Comparison of ENCODE assay signal across 12 cellular contexts in genomic region chr5:157449011-157449723, GRCh38. TPM values are rescaled to one million over a fixed set of nuclear protein-coding genes. Genes with fewer than 3 reads are reported as not detected.
DNase-seq lines count a peak whose midpoint lies in the region; ATAC-seq and TF ChIP-seq lines count a peak whose summit lies in the region.
"Had no signal": no experiment of that assay in that cellular context is flagged by ENCODE, and none has a peak within 500 bp of the region (broad histone marks: within the 10 kb centered on the region; RNA-seq: fewer than 3 reads in every experiment).

No MANE protein-coding gene starts in this region.

- H3K9me3 ChIP-seq in tibial artery, result no peaks in the 10 kb centered on the region
- H3K9me3 ChIP-seq in CD4-positive, alpha-beta T cell (ENCODE audit: control insufficient read depth, low read length), result no peaks in the 10 kb centered on the region
- H3K9me3 ChIP-seq: lower lobe of right lung had no signal

- in situ Hi-C loops in KBM-7 (cut with MboI; ENCODE audit: low pct_unique_long_range_greater_than_20kb, low sequenced_read_pairs), result no loop called here

- peak; percentile 56 for ATAC-seq in left lobe of liver
- no peak for ATAC-seq in CD4-positive, alpha-beta T cell (ENCODE audit: poor library complexity)
- ATAC-seq: activated T-cell treated with anti-CD3 and anti-CD28 coated beads, Interleukin-2, amount 50 U/mL, for 72 hours had no signal

- H3K27me3 ChIP-seq in tibial artery, result no peaks in the 10 kb centered on the region
- H3K27me3 ChIP-seq in CD4-positive, alpha-beta T cell (ENCODE audit: control insufficient read depth, insufficient read depth, low read length), result no peaks in the 10 kb centered on the region

- POLR2A ChIA-PET in CD4-positive, alpha-beta T cell (lab: Charles Lee), result no interaction called here

- no peaks in the 10 kb centered on the region for H3K9me3 Mint-ChIP-seq in CD4-positive, alpha-beta T cell
- H3K9me3 Mint-ChIP-seq: activated T-cell treated with anti-CD3 and anti-CD28 coated beads, Interleukin-2, amount 50 U/mL, for 72 hours; central memory CD8-positive, alpha-beta T cell had no signal

- no peaks in the 10 kb centered on the region for H3K36me3 ChIP-seq in tibial artery
- H3K36me3 ChIP-seq: lower lobe of right lung had no signal

- peak overlapping the region; percentile 25 to 38 for H3K27ac ChIP-seq in tibial artery
- H3K27ac ChIP-seq in CD4-positive, alpha-beta T cell (ENCODE audit: low read depth, low read length), result no peak overlapping the region
- H3K27ac ChIP-seq: lower lobe of right lung had no signal

- H3K27ac Mint-ChIP-seq in CD4-positive, alpha-beta T cell, result no peak overlapping the region
- H3K27ac Mint-ChIP-seq: activated T-cell treated with anti-CD3 and anti-CD28 coated beads, Interleukin-2, amount 50 U/mL, for 72 hours had no signal

- H3K4me1 Mint-ChIP-seq in CD4-positive, alpha-beta T cell (ENCODE audit: low read depth), result no peaks in the 10 kb centered on the region
- H3K4me1 Mint-ChIP-seq: central memory CD8-positive, alpha-beta T cell had no signal

- no peak for TF ChIP-seq CTCF in tibial artery (IDR thresholded peaks at IDR 0.05)
- TF ChIP-seq CTCF in CD4-positive, alpha-beta T cell (IDR thresholded peaks at IDR 0.05), result no peak

- no peaks in the 10 kb centered on the region for H3K36me3 Mint-ChIP-seq in CD4-positive, alpha-beta T cell (ENCODE audit: low read depth)

- H3K4me1 ChIP-seq in tibial artery, result peaks cover 0 to 15% (median 5%) of the 10 kb centered on the region in 4 donors

- DNase-seq in NCI-H1694 (lab: John Stamatoyannopoulos, UW), result peak; percentile 32
- DNase-seq in cerebellar nuclear complex (lab: John Stamatoyannopoulos, UW), result peak; percentile 33 to 57
- no peak for DNase-seq in left lobe of liver (ENCODE audit: low spot score)
- DNase-seq in tibial artery, result peak; percentile 59 to 81
- DNase-seq in CD4-positive, alpha-beta T cell, result no peak
- no peak for DNase-seq in KBM-7
- no peak for DNase-seq in RPMI8226
- DNase-seq in stimulated activated CD4-positive, alpha-beta T cell treated with anti-CD3 and anti-CD28 coated beads, Interleukin-1b, Interleukin-23, amount 100 ng/mL, for 48 hours, result no peak
- DNase-seq: activated T-cell treated with anti-CD3 and anti-CD28 coated beads, Interleukin-2, amount 50 U/mL, for 72 hours; foreskin melanocyte; lower lobe of right lung had no signal

- H3K4me3 Mint-ChIP-seq in CD4-positive, alpha-beta T cell, result no peak overlapping the region
- H3K4me3 Mint-ChIP-seq: activated T-cell treated with anti-CD3 and anti-CD28 coated beads, Interleukin-2, amount 50 U/mL, for 72 hours; central memory CD8-positive, alpha-beta T cell had no signal

- H3K4me3 ChIP-seq in tibial artery, result no peak overlapping the region
- H3K4me3 ChIP-seq: lower lobe of right lung had no signal

- no peaks in the 10 kb centered on the region for H3K27me3 Mint-ChIP-seq in CD4-positive, alpha-beta T cell
- H3K27me3 Mint-ChIP-seq: central memory CD8-positive, alpha-beta T cell had no signal

- intact Hi-C loops in tibial artery (cut with DNase I; ENCODE audit: low total_unique reads), result no loop called here
- intact Hi-C loops in CD4-positive, alpha-beta T cell (cut with DNase I, micrococcal nuclease), result no loop called here

- CTCF ChIA-PET in CD4-positive, alpha-beta T cell (lab: Charles Lee), result interaction anchor here (0.9 to 1.0 kb wide), 2 partner anchors 9 to 25 kb away, joined by 3 read pairs; no protein-coding TSS in a partner anchor

RNA-seq across cellular contexts. Expression of gene NIPAL4, which starts 10.8 kb away (rescaled TPM):
- total RNA-seq in left lobe of liver, result not detected
- under 1 TPM; 0.16 to 0.45 TPM for total RNA-seq in CD4-positive, alpha-beta T cell
- total RNA-seq: lower lobe of right lung had no signal

Comparison
In these comparisons a context has a peak if more than half of its experiments do, and no peak if none do; other contexts are left out.
1. DNase-seq: peak in NCI-H1694 (single experiment), cerebellar nuclear complex (2 of 2) and tibial artery (2 of 2); none in left lobe of liver (single experiment), CD4-positive, alpha-beta T cell (0 of 10), KBM-7 (single experiment), RPMI8226 (single experiment) and stimulated activated CD4-positive, alpha-beta T cell treated with anti-CD3 and anti-CD28 coated beads, Interleukin-1b, Interleukin-23, amount 100 ng/mL, for 48 hours (single experiment).